In the genomic region with DNA sequence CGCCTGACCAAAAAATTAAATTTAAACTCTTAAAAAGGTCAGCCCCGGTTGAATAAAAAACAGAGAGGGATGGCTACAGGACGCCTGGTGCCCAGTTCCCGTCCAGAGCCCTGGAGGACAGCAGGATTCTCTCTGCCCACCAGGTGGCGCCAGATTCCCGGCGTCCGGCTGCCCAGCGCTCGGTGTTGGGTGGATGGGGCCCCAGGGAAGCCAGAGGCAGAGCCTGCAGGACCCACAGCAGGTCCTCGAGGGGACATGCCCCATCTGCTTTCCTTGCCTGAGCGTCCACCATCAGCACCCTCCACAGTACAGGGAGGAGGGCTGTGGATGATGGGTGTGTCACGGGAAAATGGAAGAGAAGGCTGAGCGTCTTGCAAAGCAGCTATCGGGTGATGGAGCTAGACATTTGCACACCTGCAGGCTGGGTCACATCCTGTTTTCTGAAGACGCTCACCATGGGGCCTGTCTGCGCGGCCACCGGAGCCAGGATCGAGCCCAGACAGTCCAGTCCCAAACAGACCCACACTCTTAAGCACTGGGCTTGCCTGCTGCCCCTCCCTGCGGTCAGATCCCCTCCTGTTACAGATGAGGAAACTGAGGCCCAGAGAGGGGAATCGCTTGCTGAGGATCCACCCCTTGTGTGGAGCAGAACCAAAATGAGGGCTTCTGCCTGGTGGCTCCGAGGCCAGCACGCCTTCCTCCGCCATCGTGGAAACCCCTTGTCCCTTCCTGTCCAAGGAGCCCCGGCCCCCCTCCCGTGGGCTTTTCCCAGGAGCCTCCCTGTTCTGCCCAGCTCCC, we compare ENCODE assay signal across 1 cellular context.
A peak's percentile ranks its signal among the peaks of the same experiment; 100 is the strongest.
TF ChIP-seq lines count a peak whose summit lies in the region.

No MANE protein-coding gene starts in this region.

TF ChIP-seq in IMR-90, 13 proteins besides CTCF, POLR2A, EP300 and RAD21:
- no peak for TF ChIP-seq RCOR1 (IDR thresholded peaks at IDR 0.05; ENCODE audit: insufficient replicate concordance, low read length)
- TF ChIP-seq NFE2L2 (IDR thresholded peaks at IDR 0.05; ENCODE audit: low read depth, low read length), result no peak
- no peak for TF ChIP-seq BHLHE40 (IDR thresholded peaks at IDR 0.05; ENCODE audit: low read depth, low read length)
- TF ChIP-seq SMC3 (IDR thresholded peaks at IDR 0.05; ENCODE audit: low read depth, low read length), result peak; percentile 99
- TF ChIP-seq MAZ (IDR thresholded peaks at IDR 0.05; ENCODE audit: borderline replicate concordance, low read depth, low read length), result peak; percentile 43; the same call in 1 of the 2 replicates
- no peak for TF ChIP-seq MXI1 (IDR thresholded peaks at IDR 0.05; ENCODE audit: borderline replicate concordance, low read depth, low read length)
